ENCODE assay signal across 8 cellular contexts in the genomic region with DNA sequence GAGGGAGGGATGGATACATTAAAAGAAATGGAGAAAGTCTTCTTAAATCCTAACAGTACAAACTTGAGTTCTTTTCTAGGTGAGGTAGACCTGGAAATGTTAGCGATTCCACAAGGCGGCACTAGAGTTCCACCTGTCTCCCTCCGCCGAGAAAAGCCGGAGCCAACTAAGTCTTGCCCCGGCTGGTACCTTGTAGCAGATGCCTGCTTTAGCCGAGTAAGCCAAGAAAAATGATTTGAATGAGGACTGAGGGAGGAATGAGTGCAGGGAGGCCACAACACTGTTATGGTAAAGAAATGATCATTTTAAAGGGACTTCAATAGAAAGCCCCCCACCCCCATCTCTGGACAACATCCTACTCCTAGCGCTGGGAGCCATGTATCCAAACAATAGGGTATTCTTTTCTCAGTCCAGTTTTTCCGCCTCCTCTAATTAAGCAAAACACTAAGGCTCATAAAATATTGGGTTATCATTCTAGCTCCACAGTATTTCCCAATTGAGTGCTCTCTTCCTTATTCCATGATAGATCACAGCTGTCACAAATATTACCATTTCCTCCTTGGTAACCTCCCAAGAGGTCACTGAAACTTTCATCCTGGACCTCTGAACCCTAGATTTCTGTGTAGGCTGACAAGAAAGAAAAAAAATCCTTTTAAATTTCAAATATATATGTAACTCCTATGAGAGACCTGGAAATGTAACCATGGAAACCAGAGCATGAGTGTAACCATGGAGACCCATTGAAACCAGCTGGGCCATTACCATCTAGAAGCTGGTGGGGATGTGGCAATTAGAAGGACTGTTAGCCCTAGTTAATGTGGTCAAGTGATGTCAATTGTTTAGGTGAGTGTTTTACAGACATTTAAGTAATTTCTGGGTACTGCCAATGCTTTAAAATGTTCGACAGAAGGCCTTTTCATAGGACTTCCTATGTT. TPM values are rescaled to one million over a fixed set of nuclear protein-coding genes. Genes with fewer than 3 reads are reported as not detected.
DNase-seq lines count a peak whose midpoint lies in the region; ATAC-seq and TF ChIP-seq lines count a peak whose summit lies in the region.

No MANE protein-coding gene starts in this region.

- H3K27me3 Mint-ChIP-seq in nephron (ENCODE audit: low read depth): peaks cover 8% of the 10 kb centered on the region

- H3K4me1 Mint-ChIP-seq in nephron: peaks cover 10% of the 10 kb centered on the region

- POLR2A ChIA-PET in RWPE1 (lab: Yijun Ruan, JAX; ENCODE audit: low non-redundant PET): no interaction called here

- peak overlapping the region; percentile 6 to 66 (median 26) for H3K27ac Mint-ChIP-seq in nephron

- no peaks in the 10 kb centered on the region for H3K9me3 Mint-ChIP-seq in nephron

- TF ChIP-seq CTCF in RWPE1 (conservative IDR thresholded peaks at IDR 0.05; ENCODE audit: low read depth): peak; percentile 94
- TF ChIP-seq CTCF in fibroblast of villous mesenchyme (IDR thresholded peaks at IDR 0.05; ENCODE audit: insufficient read depth, low read depth, low read length): peak; percentile 94
- peak; percentile 88 to 96 (median 91) for TF ChIP-seq CTCF in nephron (IDR thresholded peaks at IDR 0.05; ENCODE audit: unreplicated experiment in 3 of 3)

- no peaks in the 10 kb centered on the region for H3K36me3 Mint-ChIP-seq in nephron (ENCODE audit: low read depth)

- H3K4me3 ChIP-seq in fibroblast of villous mesenchyme (ENCODE audit: low read depth, low read length): peak overlapping the region; percentile 66

- peak overlapping the region; percentile 57; the same call in 1 of the 2 replicates for H3K27ac ChIP-seq in RWPE1

- H3K4me3 Mint-ChIP-seq in nephron: peak overlapping the region; percentile 86 to 89 (median 88)

- DNase-seq in AML-193 (lab: John Stamatoyannopoulos, UW) (peak; percentile 85 to 88), Kasumi-1 (lab: John Stamatoyannopoulos, UW) (peak; percentile 82 to 86), RWPE1 (ENCODE audit: low spot score) (peak; percentile 82), fibroblast of villous mesenchyme (ENCODE audit: low read depth) (peak; percentile 84)
- peak; percentile 54 for DNase-seq in activated T-helper 9 cell treated with anti-CD3 and anti-CD28 coated beads, Interleukin-2, amount 50 U/mL, for 16 hours (ENCODE audit: low read depth)
- peak; percentile 47 to 80 (median 62) for DNase-seq in stimulated activated naive CD4-positive, alpha-beta T cell (lab: John Stamatoyannopoulos, UW)

- CTCF ChIA-PET in RWPE1 (lab: Yijun Ruan, JAX): interaction anchor here (0.6 to 2.1 kb wide), 19 partner anchors 9 to 288 kb away, joined by 3 to 27 read pairs (median 4); no protein-coding TSS in a partner anchor

- ATAC-seq in GM19395 (IDR thresholded peaks at IDR 0.05; ENCODE audit: unreplicated experiment): peak; percentile 81

RNA-seq across cellular contexts. Expression of a gene that starts 58.3 kb away (rescaled TPM):
- total RNA-seq in fibroblast of villous mesenchyme: 23.8 and 31.1 TPM in 2 replicates

RNA-seq across cellular contexts. Expression of a gene that starts 58.4 kb away (rescaled TPM):
- total RNA-seq in fibroblast of villous mesenchyme: 4.2 and 4.7 TPM in 2 replicates

Comparison
In these comparisons a context has a peak if more than half of its experiments do, and no peak if none do; other contexts are left out.
1. Peak in every context shown above with its lines: DNase-seq, ATAC-seq, H3K4me3 ChIP-seq and H3K27ac ChIP-seq.